ENCODE assay signal across 1 cellular context in genomic region chr19:10543059-10543419, GRCh38.
TF ChIP-seq lines count a peak whose summit lies in the region.

No MANE protein-coding gene starts in this region.

TF ChIP-seq in K562, 482 proteins besides CTCF, POLR2A, EP300 and RAD21:
- TF ChIP-seq ZNF263 (CRISPR knock-in tag; IDR thresholded peaks at IDR 0.05; ENCODE audit: borderline replicate concordance) (no peak), ZNF384 (IDR thresholded peaks at IDR 0.05; ENCODE audit: low read depth, low read length) (peak; percentile 45), ZNF121 (CRISPR knock-in tag; conservative IDR thresholded peaks at IDR 0.05) (peak; percentile 91), NUFIP1 (IDR thresholded peaks at IDR 0.05; ENCODE audit: partially characterized antibody) (no peak), ZNF695 (CRISPR knock-in tag; IDR thresholded peaks at IDR 0.05) (no peak), ZBTB33 (CRISPR knock-in tag; IDR thresholded peaks at IDR 0.05) (peak; percentile 99), HDAC2 (IDR thresholded peaks at IDR 0.05) (no peak), RBM25 (IDR thresholded peaks at IDR 0.05; ENCODE audit: low read depth, low read length, severe bottlenecking) (peak; percentile 63)
